Comparison of ENCODE assay signal across 1 cellular context in the genomic region with DNA sequence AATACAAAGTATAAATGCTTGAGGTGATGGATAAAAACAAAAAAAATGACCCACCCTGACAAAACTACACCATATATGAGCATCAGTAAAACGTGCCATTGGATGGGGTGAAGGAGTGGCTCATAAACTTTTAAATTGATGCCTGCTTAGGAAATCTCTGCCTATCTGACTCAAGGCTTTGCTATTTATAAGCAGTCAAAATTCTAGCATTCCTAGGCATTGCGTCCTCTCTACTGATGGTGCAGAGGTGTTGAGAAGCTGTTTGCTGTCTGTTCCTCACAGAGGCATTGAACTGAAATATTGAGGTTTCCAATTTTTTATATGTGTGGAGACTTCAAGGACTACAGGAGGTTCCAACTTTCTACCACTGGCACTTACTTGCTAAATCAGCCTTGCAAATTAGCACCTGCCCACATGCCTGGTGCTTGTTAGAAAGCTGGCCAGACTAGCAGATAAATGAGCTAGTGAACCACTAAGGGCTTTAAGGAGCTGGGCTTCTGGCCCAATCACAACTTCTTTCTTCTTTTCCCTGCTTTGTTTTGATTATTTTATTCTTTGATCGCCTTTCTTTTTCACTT.
TF ChIP-seq lines count a peak whose summit lies in the region.

No MANE protein-coding gene starts in this region.

TF ChIP-seq in GM23338, 12 proteins besides CTCF, POLR2A, EP300 and RAD21 (continued from another document):
- TF ChIP-seq ZNF462 (CRISPR knock-in tag; IDR thresholded peaks at IDR 0.05) (no peak), ZNF114 (CRISPR knock-in tag; IDR thresholded peaks at IDR 0.05) (no peak), STAT1 (IDR thresholded peaks at IDR 0.05; ENCODE audit: unreplicated experiment) (no peak)
